Comparison of ENCODE assay signal across 15 cellular contexts in the genomic region with DNA sequence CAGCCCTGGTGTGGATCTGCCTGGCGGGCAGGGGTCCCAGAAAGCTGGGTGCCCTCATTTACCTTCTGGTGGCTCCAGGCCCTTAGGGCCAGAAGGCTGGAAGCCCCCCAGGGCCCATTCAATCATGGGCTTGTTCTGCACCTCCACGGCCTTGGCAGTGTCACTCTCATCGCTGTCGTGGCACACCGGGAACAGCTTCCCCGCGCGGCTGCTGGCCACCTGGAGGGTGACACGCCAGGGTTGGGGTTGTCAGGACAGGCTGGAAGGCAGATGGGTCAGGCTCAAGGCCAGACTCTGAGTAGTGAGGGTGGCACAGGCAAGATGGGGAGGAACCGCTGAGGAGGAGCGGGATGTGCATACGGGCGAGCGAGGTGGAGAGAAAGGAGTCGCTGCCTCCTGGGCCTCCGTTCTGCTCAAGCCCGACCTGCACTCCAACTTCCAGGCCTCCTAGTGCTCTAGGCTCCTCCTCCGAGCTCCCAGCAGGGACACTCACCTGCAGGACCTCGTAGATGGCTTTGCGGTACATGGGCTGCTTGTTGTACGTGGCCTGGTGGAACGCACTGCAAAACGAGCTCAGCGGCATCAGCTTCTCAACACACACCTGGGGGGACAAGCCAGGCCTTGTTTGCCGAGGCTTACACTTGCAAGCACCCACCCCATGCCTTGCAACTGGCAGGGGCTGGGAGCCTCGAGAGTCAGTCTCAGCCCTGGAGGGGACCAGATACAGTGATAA.
DNase-seq lines count a peak whose midpoint lies in the region; ATAC-seq, FAIRE-seq and TF ChIP-seq lines count a peak whose summit lies in the region.
"Had no signal": no experiment of that assay in that cellular context is flagged by ENCODE, and none has a peak within 500 bp of the region (broad histone marks: within the 10 kb centered on the region; RNA-seq: fewer than 3 reads in every experiment).

No MANE protein-coding gene starts in this region.

- H3K36me3 Mint-ChIP-seq in activated naive CD4-positive, alpha-beta T cell treated with anti-CD3 and anti-CD28 coated beads, Interleukin-2, amount 50 U/mL, for 72 hours = peaks cover 5 to 21% of the 10 kb centered on the region in 2 donors
- H3K36me3 Mint-ChIP-seq in CD8-positive, alpha-beta T cell = peaks cover 69% of the 10 kb centered on the region
- peaks cover 21% of the 10 kb centered on the region for H3K36me3 Mint-ChIP-seq in astrocyte (ENCODE audit: low read depth, unreplicated experiment)

- no peak for ATAC-seq in activated naive CD4-positive, alpha-beta T cell treated with anti-CD3 and anti-CD28 coated beads, Interleukin-2, amount 50 U/mL, for 72 hours
- no peak for ATAC-seq in CD8-positive, alpha-beta T cell
- ATAC-seq in upper lobe of left lung (ENCODE audit: low FRiP score in 2 of 2) = no peak

- no peaks in the 10 kb centered on the region for H3K9me3 ChIP-seq in CD8-positive, alpha-beta T cell (ENCODE audit: low read length)
- H3K9me3 ChIP-seq in astrocyte (ENCODE audit: insufficient read depth, low read depth, low read length) = no peaks in the 10 kb centered on the region
- H3K9me3 ChIP-seq in osteoblast (ENCODE audit: low read depth, low read length) = no peaks in the 10 kb centered on the region
- H3K9me3 ChIP-seq in upper lobe of left lung = no peaks in the 10 kb centered on the region
- H3K9me3 ChIP-seq in OCI-LY7 (ENCODE audit: low read length) = no peaks in the 10 kb centered on the region
- H3K9me3 ChIP-seq: BLaER1 had no signal

- H3K9me2 ChIP-seq in OCI-LY7 (ENCODE audit: insufficient read depth, low read length) = no peaks in the 10 kb centered on the region

- DNase-seq in activated naive CD4-positive, alpha-beta T cell treated with anti-CD3 and anti-CD28 coated beads, Interleukin-2, amount 50 U/mL, for 72 hours (ENCODE audit: low spot score in 2 of 2) = no peak
- DNase-seq in activated naive CD4-positive, alpha-beta T cell treated with anti-CD3 and anti-CD28 coated beads, Interleukin-2, amount 50 U/mL, for 16 hours = no peak
- DNase-seq in CD8-positive, alpha-beta T cell = no peak
- no peak for DNase-seq in astrocyte (ENCODE audit: low read depth)
- peak; percentile 68 for DNase-seq in osteoblast (ENCODE audit: insufficient read length, low spot score, missing footprints)
- no peak for DNase-seq in upper lobe of left lung
- no peak for DNase-seq in stimulated activated CD4-positive, alpha-beta T cell treated with anti-CD3 and anti-CD28 coated beads, Interleukin-15, amount 100 ng/mL, for 24 hours
- DNase-seq in OCI-LY7 (ENCODE audit: low spot score) = no peak
- DNase-seq: 8988T, AML-193, Calu3, DMS 273 treated with DMSO at 0.1 percent for 48 hours, GM23248 had no signal

- H3K9me3 Mint-ChIP-seq in activated naive CD4-positive, alpha-beta T cell treated with anti-CD3 and anti-CD28 coated beads, Interleukin-2, amount 50 U/mL, for 72 hours = no peaks in the 10 kb centered on the region
- H3K9me3 Mint-ChIP-seq in CD8-positive, alpha-beta T cell = no peaks in the 10 kb centered on the region
- peaks cover 3% of the 10 kb centered on the region for H3K9me3 Mint-ChIP-seq in astrocyte (ENCODE audit: unreplicated experiment)

- no peak overlapping the region for H3K4me3 ChIP-seq in CD8-positive, alpha-beta T cell (ENCODE audit: low read depth, low read length)
- H3K4me3 ChIP-seq in astrocyte (ENCODE audit: insufficient read depth, low read depth, low read length) (no peak overlapping the region), osteoblast (ENCODE audit: insufficient read depth, low read length) (no peak overlapping the region), upper lobe of left lung (no peak overlapping the region), OCI-LY7 (ENCODE audit: low read depth, low read length, poor library complexity, severe bottlenecking) (no peak overlapping the region)
- H3K4me3 ChIP-seq: BLaER1, GM23248 had no signal

- no peak overlapping the region for H3K27ac ChIP-seq in CD8-positive, alpha-beta T cell (ENCODE audit: low read depth, low read length)
- H3K27ac ChIP-seq in astrocyte (ENCODE audit: low read depth, low read length) (no peak overlapping the region), osteoblast (ENCODE audit: low read depth, low read length) (no peak overlapping the region), upper lobe of left lung (no peak overlapping the region), OCI-LY7 (ENCODE audit: low read depth, low read length, poor library complexity, severe bottlenecking) (no peak overlapping the region)
- H3K27ac ChIP-seq: BLaER1, GM23248 had no signal

- H3K9ac ChIP-seq in astrocyte (ENCODE audit: low read length) = no peak overlapping the region
- H3K9ac ChIP-seq: BLaER1, GM23248 had no signal

- TF ChIP-seq POLR2A in upper lobe of left lung (IDR thresholded peaks at IDR 0.05) = no peak

- CTCF ChIA-PET in CD8-positive, alpha-beta T cell (lab: Charles Lee) = no interaction called here
- CTCF ChIA-PET in OCI-LY7 (lab: Charles Lee; ENCODE audit: unreplicated experiment) = no interaction called here

- H3K36me3 ChIP-seq in CD8-positive, alpha-beta T cell (ENCODE audit: insufficient read depth, low read length) = peaks cover 70% of the 10 kb centered on the region
- H3K36me3 ChIP-seq in astrocyte (ENCODE audit: insufficient read depth, low read length) (peaks cover 20% of the 10 kb centered on the region), osteoblast (ENCODE audit: insufficient read depth, low read length) (peaks cover 38% of the 10 kb centered on the region), upper lobe of left lung (peaks cover 38 to 68% (median 51%) of the 10 kb centered on the region in 4 donors), OCI-LY7 (ENCODE audit: insufficient read depth, low read length) (no peaks in the 10 kb centered on the region)

- no peaks in the 10 kb centered on the region for H3K27me3 Mint-ChIP-seq in CD8-positive, alpha-beta T cell (ENCODE audit: low read depth)
- H3K27me3 Mint-ChIP-seq in astrocyte (ENCODE audit: low read depth, unreplicated experiment) = no peaks in the 10 kb centered on the region

- 92 to 97% methylated on average over 23 to 25 of the region's 26 CpGs for WGBS in upper lobe of left lung, 2 donors

- no peaks in the 10 kb centered on the region for H3K27me3 ChIP-seq in CD8-positive, alpha-beta T cell (ENCODE audit: insufficient read depth, low read length)
- H3K27me3 ChIP-seq in astrocyte (ENCODE audit: insufficient read depth, low read length) (no peaks in the 10 kb centered on the region), osteoblast (ENCODE audit: insufficient read depth, low read length) (no peaks in the 10 kb centered on the region), upper lobe of left lung (no peaks in the 10 kb centered on the region)
- H3K27me3 ChIP-seq: BLaER1 had no signal

- no TSS peak for BruUV-seq in OCI-LY7 (replicated peaks; lab: Mats Ljungman, UMichigan)

- TF ChIP-seq CTCF in CD8-positive, alpha-beta T cell (IDR thresholded peaks at IDR 0.05) = no peak
- TF ChIP-seq CTCF in astrocyte (IDR thresholded peaks at IDR 0.05; ENCODE audit: insufficient read depth, low read depth, low read length) = no peak
- TF ChIP-seq CTCF in osteoblast (IDR thresholded peaks at IDR 0.05; ENCODE audit: extremely low read depth, low read depth, low read length) = no peak
- no peak for TF ChIP-seq CTCF in upper lobe of left lung (IDR thresholded peaks at IDR 0.05)
- no peak for TF ChIP-seq CTCF in OCI-LY7 (conservative IDR thresholded peaks at IDR 0.05; ENCODE audit: low read length)

- H3K4me2 ChIP-seq in astrocyte (ENCODE audit: low read length) = no peak overlapping the region
- H3K4me2 ChIP-seq in osteoblast (ENCODE audit: insufficient read depth, low read length) = no peak overlapping the region
- H3K4me2 ChIP-seq in OCI-LY7 (ENCODE audit: low read length) = no peak overlapping the region
- H3K4me2 ChIP-seq: BLaER1 had no signal

- H3K27ac Mint-ChIP-seq in activated naive CD4-positive, alpha-beta T cell treated with anti-CD3 and anti-CD28 coated beads, Interleukin-2, amount 50 U/mL, for 72 hours = peak overlapping the region; percentile 36 to 63
- H3K27ac Mint-ChIP-seq in CD8-positive, alpha-beta T cell = peak overlapping the region; percentile 64
- peak overlapping the region; percentile 47 for H3K27ac Mint-ChIP-seq in astrocyte (ENCODE audit: unreplicated experiment)

- no peak overlapping the region for H3K4me3 Mint-ChIP-seq in CD8-positive, alpha-beta T cell
- H3K4me3 Mint-ChIP-seq in astrocyte (ENCODE audit: unreplicated experiment) = no peak overlapping the region

- FAIRE-seq in astrocyte (lab: Jason Lieb, UNC) = no peak
- FAIRE-seq: H54 had no signal

- H4K20me1 ChIP-seq in astrocyte (ENCODE audit: insufficient read depth, low read length) = no peaks in the 10 kb centered on the region
- no peaks in the 10 kb centered on the region for H4K20me1 ChIP-seq in osteoblast (ENCODE audit: insufficient read depth, low read length)
- H4K20me1 ChIP-seq in OCI-LY7 (ENCODE audit: insufficient read depth, low read length) = no peaks in the 10 kb centered on the region

- POLR2A ChIA-PET in CD8-positive, alpha-beta T cell (lab: Charles Lee) = interaction anchor here (2.0 kb wide), 1 partner anchor 26 kb away, joined by 8 read pairs; no protein-coding TSS in a partner anchor
- POLR2A ChIA-PET in OCI-LY7 (lab: Charles Lee) = no interaction called here

- H3K79me2 ChIP-seq in astrocyte (ENCODE audit: insufficient read depth, low read length) = peaks cover 21% of the 10 kb centered on the region
- no peaks in the 10 kb centered on the region for H3K79me2 ChIP-seq in osteoblast (ENCODE audit: insufficient read depth, low read length)
- H3K79me2 ChIP-seq in OCI-LY7 (ENCODE audit: insufficient read depth, low read depth, low read length) = no peaks in the 10 kb centered on the region

- H3K4me1 Mint-ChIP-seq in CD8-positive, alpha-beta T cell (ENCODE audit: low read depth) = peaks cover 22% of the 10 kb centered on the region
- peaks cover 21% of the 10 kb centered on the region for H3K4me1 Mint-ChIP-seq in astrocyte (ENCODE audit: low read depth, unreplicated experiment)

- TF ChIP-seq EP300 in upper lobe of left lung (IDR thresholded peaks at IDR 0.05) = no peak

- intact Hi-C loops in CD8-positive, alpha-beta T cell (cut with DNase I, micrococcal nuclease) = no loop called here
- intact Hi-C loops in OCI-LY7 (cut with micrococcal nuclease; ENCODE audit: unreplicated experiment) = no loop called here

- peaks cover 23% of the 10 kb centered on the region for H3K4me1 ChIP-seq in CD8-positive, alpha-beta T cell (ENCODE audit: insufficient read depth, low read length)
- H3K4me1 ChIP-seq in astrocyte (ENCODE audit: insufficient read depth, low read length) (peaks cover 24% of the 10 kb centered on the region), osteoblast (ENCODE audit: insufficient read depth, low read length) (peaks cover 18% of the 10 kb centered on the region), upper lobe of left lung (peaks cover 6 to 12% (median 11%) of the 10 kb centered on the region in 4 donors), OCI-LY7 (ENCODE audit: insufficient read depth, low read length, poor library complexity, severe bottlenecking) (no peaks in the 10 kb centered on the region)

- H2AFZ ChIP-seq in astrocyte (ENCODE audit: low read depth, low read length) (no peak overlapping the region), osteoblast (ENCODE audit: low read length) (no peak overlapping the region), OCI-LY7 (ENCODE audit: low read length) (no peak overlapping the region)
- H2AFZ ChIP-seq: GM23248 had no signal
